18 cellular contexts compared by ENCODE assay signal in the genomic region with DNA sequence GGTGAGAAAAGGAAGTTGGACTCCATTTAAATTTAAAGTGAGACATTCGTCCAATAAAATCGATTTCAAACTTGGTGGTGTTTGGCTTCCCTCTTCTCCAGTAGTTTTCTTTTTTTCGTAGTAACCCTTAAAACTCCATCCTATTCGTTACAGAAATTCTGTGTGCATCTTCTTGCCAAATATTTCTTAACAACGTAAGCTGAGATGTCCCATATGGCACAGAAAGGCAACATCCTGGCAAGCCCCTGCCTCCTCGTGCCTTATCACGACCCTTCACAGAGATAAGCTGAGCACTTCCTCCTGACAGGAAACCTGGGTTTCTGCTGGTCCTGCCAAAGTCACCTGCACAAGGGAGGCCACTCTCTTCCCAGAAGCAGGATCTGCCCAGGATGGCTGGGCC. TPM values are rescaled to one million over a fixed set of nuclear protein-coding genes. Genes with fewer than 3 reads are reported as not detected.
"Had no signal": no experiment of that assay in that cellular context is flagged by ENCODE, and none has a peak within 500 bp of the region (broad histone marks: within the 10 kb centered on the region; RNA-seq: fewer than 3 reads in every experiment).

No MANE protein-coding gene starts in this region.

- H3K36me3 ChIP-seq: tibial nerve had no signal

- ATAC-seq: left lobe of liver; natural killer cell treated with Interleukin-12 subunit alpha and Interleukin-12 subunit beta and Interleukin-15 and Interleukin-18, amount 100 ng/mL, for 72 hours; stimulated activated naive B cell treated with anti-CD40 and anti-IgM and Interleukin-4, amounts not matched to agents 10 μg/mL and 1 μg/mL and 100 μg/mL, for 72 hours; T-cell had no signal

- H3K4me3 ChIP-seq: skin epidermis, tibial nerve had no signal

- H3K27me3 ChIP-seq: tibial nerve had no signal

- DNase-seq: activated CD4-positive, alpha-beta T cell treated with anti-CD3 and anti-CD28 coated beads for 1 hour; activated CD4-positive, alpha-beta T cell treated with anti-CD3 and anti-CD28 coated beads, Interleukin-2, amount 50 U/mL, for 4 hours; activated naive CD4-positive, alpha-beta T cell; activated T-cell treated with anti-CD3 and anti-CD28 coated beads for 4 hours; effector CD4-positive, alpha-beta T cell; islet precursor cell; mesendoderm; retina; stimulated activated CD4-positive, alpha-beta T cell treated with anti-CD3 and anti-CD28 coated beads, Interleukin-15, amount 100 ng/mL, for 24 hours; stimulated activated CD4-positive, alpha-beta T cell treated with anti-CD3 and anti-CD28 coated beads, Interleukin-4, amount 100 ng/mL, for 1 hour; stimulated activated naive B cell treated with anti-CD40 and anti-IgM and Interleukin-4, amounts not matched to agents 10 μg/mL and 1 μg/mL and 100 μg/mL, for 72 hours; T-cell; T-helper 9 cell had no signal

RNA-seq across cellular contexts. Expression of a gene that starts 11.8 kb away (rescaled TPM):
- total RNA-seq: endothelial cell of umbilical vein; natural killer cell treated with Interleukin-12 subunit alpha and Interleukin-12 subunit beta and Interleukin-15 and Interleukin-18, amount 100 ng/mL, for 72 hours had no signal
- polyA plus RNA-seq: endothelial cell of umbilical vein had no signal
